1 cellular context compared by ENCODE assay signal in genomic region chr19:40221858-40222619, GRCh38.
TF ChIP-seq lines count a peak whose summit lies in the region.

No MANE protein-coding gene starts in this region.

TF ChIP-seq in SK-N-SH, 30 proteins besides CTCF, POLR2A, EP300 and RAD21 (continued from another document):
- TF ChIP-seq IRF3 (IDR thresholded peaks at IDR 0.05; ENCODE audit: low read depth, low read length), result peak; percentile 96
- TF ChIP-seq GATA2 (CRISPR knock-in tag; IDR thresholded peaks at IDR 0.05), result no peak
- peak; percentile 99 for TF ChIP-seq RFX5 (IDR thresholded peaks at IDR 0.05; ENCODE audit: low read length)
- TF ChIP-seq, protein P1, sequence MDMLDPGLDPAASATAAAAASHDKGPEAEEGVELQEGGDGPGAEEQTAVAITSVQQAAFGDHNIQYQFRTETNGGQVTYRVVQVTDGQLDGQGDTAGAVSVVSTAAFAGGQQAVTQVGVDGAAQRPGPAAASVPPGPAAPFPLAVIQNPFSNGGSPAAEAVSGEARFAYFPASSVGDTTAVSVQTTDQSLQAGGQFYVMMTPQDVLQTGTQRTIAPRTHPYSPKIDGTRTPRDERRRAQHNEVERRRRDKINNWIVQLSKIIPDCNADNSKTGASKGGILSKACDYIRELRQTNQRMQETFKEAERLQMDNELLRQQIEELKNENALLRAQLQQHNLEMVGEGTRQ (IDR thresholded peaks at IDR 0.05; ENCODE audit: borderline replicate concordance, low read depth, low read length), result no peak
- TF ChIP-seq, protein P2, sequence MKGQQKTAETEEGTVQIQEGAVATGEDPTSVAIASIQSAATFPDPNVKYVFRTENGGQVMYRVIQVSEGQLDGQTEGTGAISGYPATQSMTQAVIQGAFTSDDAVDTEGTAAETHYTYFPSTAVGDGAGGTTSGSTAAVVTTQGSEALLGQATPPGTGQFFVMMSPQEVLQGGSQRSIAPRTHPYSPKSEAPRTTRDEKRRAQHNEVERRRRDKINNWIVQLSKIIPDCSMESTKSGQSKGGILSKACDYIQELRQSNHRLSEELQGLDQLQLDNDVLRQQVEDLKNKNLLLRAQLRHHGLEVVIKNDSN (IDR thresholded peaks at IDR 0.05; ENCODE audit: borderline replicate concordance, low read depth), result no peak
- no peak for TF ChIP-seq TCF12 (IDR thresholded peaks at IDR 0.05)
